ENCODE assay signal across 30 cellular contexts in genomic region chr10:128551475-128551874, GRCh38.
"Had no signal": no experiment of that assay in that cellular context is flagged by ENCODE, and none has a peak within 500 bp of the region (broad histone marks: within the 10 kb centered on the region; RNA-seq: fewer than 3 reads in every experiment).

No MANE protein-coding gene starts in this region.

- ATAC-seq: activated CD4-positive, alpha-beta T cell treated with anti-CD3 and anti-CD28 coated beads for 36 hours; activated CD4-positive, CD25-positive, alpha-beta regulatory T cell treated with anti-CD3 and anti-CD28 coated beads, Interleukin-2, amount 50 U/mL, for 24 hours; activated CD8-positive, alpha-beta memory T cell treated with anti-CD3 and anti-CD28 coated beads, Interleukin-2, amount 10 ng/mL, durations not matched to agents 7 days and 5 days; activated CD8-positive, alpha-beta T cell treated with anti-CD3 and anti-CD28 coated beads, Interleukin-2, amount 10 ng/mL, durations not matched to agents 7 days and 5 days; activated naive CD8-positive, alpha-beta T cell treated with anti-CD3 and anti-CD28 coated beads, Interleukin-2, amount 50 U/mL, for 24 hours; WTC11 had no signal

- H3K4me3 ChIP-seq: ascending aorta, cardiac muscle cell had no signal

- H3K36me3 ChIP-seq: ascending aorta, cardiac muscle cell, WERI-Rb-1 had no signal

- H3K9me3 ChIP-seq: ascending aorta had no signal

- H3K4me1 ChIP-seq: ascending aorta had no signal

- H3K27ac ChIP-seq: ascending aorta, cardiac muscle cell, WERI-Rb-1 had no signal

- DNase-seq: activated CD4-positive, alpha-beta memory T cell treated with anti-CD3 and anti-CD28 coated beads, Interleukin-2, amount 10 ng/mL, durations not matched to agents 7 days and 5 days; activated CD4-positive, alpha-beta T cell treated with anti-CD3 and anti-CD28 coated beads for 1 hour; activated CD4-positive, alpha-beta T cell treated with anti-CD3 and anti-CD28 coated beads for 36 hours; activated CD4-positive, alpha-beta T cell treated with anti-CD3 and anti-CD28 coated beads for 48 hours; activated CD4-positive, alpha-beta T cell treated with anti-CD3 and anti-CD28 coated beads, Interleukin-2, amount 10 ng/mL, durations not matched to agents 7 days and 5 days; activated CD4-positive, alpha-beta T cell treated with anti-CD3 and anti-CD28 coated beads, Interleukin-2, amount 50 U/mL, for 48 hours; activated CD4-positive, CD25-positive, alpha-beta regulatory T cell; activated CD8-positive, alpha-beta memory T cell treated with anti-CD3 and anti-CD28 coated beads for 24 hours; activated CD8-positive, alpha-beta memory T cell treated with anti-CD3 and anti-CD28 coated beads, Interleukin-2, amount 10 ng/mL, durations not matched to agents 7 days and 5 days; activated CD8-positive, alpha-beta memory T cell treated with anti-CD3 and anti-CD28 coated beads, Interleukin-2, amount 50 U/mL, for 48 hours; activated CD8-positive, alpha-beta T cell treated with anti-CD3 and anti-CD28 coated beads, Interleukin-2, amount 10 ng/mL, durations not matched to agents 7 days and 5 days; activated effector memory CD4-positive, alpha-beta T cell treated with Interleukin-2 at 50 U/mL for 16 hours; activated gamma-delta T cell; activated naive CD4-positive, alpha-beta T cell treated with anti-CD3 and anti-CD28 coated beads, Interleukin-2, amount 10 ng/mL, durations not matched to agents 7 days and 5 days; activated naive CD4-positive, alpha-beta T cell treated with Interleukin-2 at 50 U/mL for 16 hours; activated naive CD8-positive, alpha-beta T cell treated with anti-CD3 and anti-CD28 coated beads, Interleukin-2, amount 10 ng/mL, durations not matched to agents 7 days and 5 days; activated naive CD8-positive, alpha-beta T cell treated with anti-CD3 and anti-CD28 coated beads, Interleukin-2, amount 50 U/mL, for 24 hours; activated T-cell treated with anti-CD3 and anti-CD28 coated beads, Interleukin-2, amount 50 U/mL, for 24 hours; activated T-cell treated with anti-CD3 and anti-CD28 coated beads, Interleukin-2, amount 50 U/mL, for 48 hours; amygdala; anterior cingulate cortex; caudate nucleus; cerebellar nuclear complex; T-helper 2 cell; T-helper 9 cell; WERI-Rb-1 had no signal

- H3K27me3 ChIP-seq: ascending aorta, cardiac muscle cell had no signal
